Comparison of ENCODE assay signal across 2 cellular contexts in genomic region chr16:2458887-2459646, GRCh38.
TF ChIP-seq lines count a peak whose summit lies in the region.

No MANE protein-coding gene starts in this region.

TF ChIP-seq in SK-N-SH, 30 proteins besides CTCF, POLR2A, EP300 and RAD21 (continued from another document):
- TF ChIP-seq MEF2A (IDR thresholded peaks at IDR 0.05; ENCODE audit: borderline replicate concordance, low read depth) = no peak
- no peak for TF ChIP-seq YY1 (IDR thresholded peaks at IDR 0.05; ENCODE audit: low read depth)
- TF ChIP-seq RCOR1 (IDR thresholded peaks at IDR 0.05; ENCODE audit: low read length) = no peak
- TF ChIP-seq ELF1 (IDR thresholded peaks at IDR 0.05) = no peak

TF ChIP-seq in SK-N-SH treated with all-trans-retinoic acid at 6 μM for 48 hours, 23 proteins besides CTCF, POLR2A, EP300 and RAD21 (continued from another document):
- TF ChIP-seq CREB5 (CRISPR knock-in tag; IDR thresholded peaks at IDR 0.05; ENCODE audit: low read depth) = no peak
- TF ChIP-seq CSDC2 (CRISPR knock-in tag; IDR thresholded peaks at IDR 0.05) = no peak
- TF ChIP-seq TOX (CRISPR knock-in tag; IDR thresholded peaks at IDR 0.05; ENCODE audit: borderline replicate concordance) = no peak
- TF ChIP-seq ZNF70 (CRISPR knock-in tag; IDR thresholded peaks at IDR 0.05) = no peak
- no peak for TF ChIP-seq ISL1 (CRISPR knock-in tag; IDR thresholded peaks at IDR 0.05)
- TF ChIP-seq, protein P1, sequence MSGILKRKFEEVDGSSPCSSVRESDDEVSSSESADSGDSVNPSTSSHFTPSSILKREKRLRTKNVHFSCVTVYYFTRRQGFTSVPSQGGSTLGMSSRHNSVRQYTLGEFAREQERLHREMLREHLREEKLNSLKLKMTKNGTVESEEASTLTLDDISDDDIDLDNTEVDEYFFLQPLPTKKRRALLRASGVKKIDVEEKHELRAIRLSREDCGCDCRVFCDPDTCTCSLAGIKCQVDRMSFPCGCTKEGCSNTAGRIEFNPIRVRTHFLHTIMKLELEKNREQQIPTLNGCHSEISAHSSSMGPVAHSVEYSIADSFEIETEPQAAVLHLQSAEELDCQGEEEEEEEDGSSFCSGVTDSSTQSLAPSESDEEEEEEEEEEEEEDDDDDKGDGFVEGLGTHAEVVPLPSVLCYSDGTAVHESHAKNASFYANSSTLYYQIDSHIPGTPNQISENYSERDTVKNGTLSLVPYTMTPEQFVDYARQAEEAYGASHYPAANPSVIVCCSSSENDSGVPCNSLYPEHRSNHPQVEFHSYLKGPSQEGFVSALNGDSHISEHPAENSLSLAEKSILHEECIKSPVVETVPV (CRISPR knock-in tag; IDR thresholded peaks at IDR 0.05) = no peak
- TF ChIP-seq ZNF8 (CRISPR knock-in tag; IDR thresholded peaks at IDR 0.05) = no peak
- TF ChIP-seq RARB (CRISPR knock-in tag; IDR thresholded peaks at IDR 0.05) = no peak
- no peak for TF ChIP-seq POU6F1 (CRISPR knock-in tag; IDR thresholded peaks at IDR 0.05; ENCODE audit: borderline replicate concordance, low read depth)
- no peak for TF ChIP-seq ZFP30 (CRISPR knock-in tag; IDR thresholded peaks at IDR 0.05)
- no peak for TF ChIP-seq OSR1 (CRISPR knock-in tag; IDR thresholded peaks at IDR 0.05)
- TF ChIP-seq ZNF565 (CRISPR knock-in tag; conservative IDR thresholded peaks at IDR 0.05; ENCODE audit: low read depth) = no peak
- TF ChIP-seq ESRRG (CRISPR knock-in tag; IDR thresholded peaks at IDR 0.05) = no peak
- TF ChIP-seq PPARA (CRISPR knock-in tag; IDR thresholded peaks at IDR 0.05; ENCODE audit: borderline replicate concordance) = no peak
- no peak for TF ChIP-seq ZFP3 (CRISPR knock-in tag; IDR thresholded peaks at IDR 0.05)
